Comparison of ENCODE assay signal across 21 cellular contexts in genomic region chrX:49842603-49843002, GRCh38. TPM values are rescaled to one million over a fixed set of nuclear protein-coding genes. Genes with fewer than 3 reads are reported as not detected.
"Had no signal": no experiment of that assay in that cellular context is flagged by ENCODE, and none has a peak within 500 bp of the region (broad histone marks: within the 10 kb centered on the region; RNA-seq: fewer than 3 reads in every experiment).

No MANE protein-coding gene starts in this region.

- H3K4me1 ChIP-seq: heart left ventricle, psoas muscle, testis, upper lobe of left lung had no signal

- DNase-seq: activated CD4-positive, alpha-beta T cell treated with anti-CD3 and anti-CD28 coated beads, Interleukin-2, amount 50 U/mL, for 4 hours; activated CD4-positive, CD25-positive, alpha-beta regulatory T cell treated with anti-CD3 and anti-CD28 coated beads, Interleukin-2, amount 50 U/mL, for 72 hours; activated naive CD4-positive, alpha-beta T cell treated with Interleukin-2 at 50 U/mL for 16 hours; activated T-cell treated with anti-CD3 and anti-CD28 coated beads for 4 hours; anterior cingulate cortex; cerebellar nuclear complex; effector CD8-positive, alpha-beta T cell; heart left ventricle; left colon; psoas muscle; right lobe of liver; stimulated activated naive CD8-positive, alpha-beta T cell treated with anti-CD3 and anti-CD28 coated beads, Interleukin-15, amount 100 ng/mL, for 72 hours; T1000; testis; upper lobe of left lung had no signal

- H3K27me3 ChIP-seq: testis, upper lobe of left lung had no signal

- H3K9me3 ChIP-seq: heart left ventricle, psoas muscle, right lobe of liver, testis, upper lobe of left lung had no signal

- H3K36me3 ChIP-seq: heart left ventricle, right lobe of liver, upper lobe of left lung had no signal

- H3K27ac ChIP-seq: epithelial cell of prostate, heart left ventricle, psoas muscle, right lobe of liver, testis, upper lobe of left lung had no signal

- ATAC-seq: heart left ventricle; left colon; psoas muscle; stimulated activated naive CD8-positive, alpha-beta T cell treated with anti-CD3 and anti-CD28 coated beads, Interleukin-15, amount 100 ng/mL, for 72 hours had no signal

- H3K4me3 ChIP-seq: heart left ventricle, lung, psoas muscle, right lobe of liver, smooth muscle cell, testis, upper lobe of left lung had no signal

- H3K4me2 ChIP-seq: smooth muscle cell had no signal

RNA-seq across cellular contexts. Expression of gene PAGE4, which starts 13.5 kb away (rescaled TPM):
- total RNA-seq: frontal cortex, heart left ventricle, left colon, lung, neural crest cell, osteocyte, smooth muscle cell, upper lobe of left lung had no signal
- polyA plus RNA-seq: heart left ventricle, lung, smooth muscle cell had no signal
